In genomic region chr1:114023377-114023776, GRCh38 we compare ENCODE assay signal across 28 cellular contexts. TPM values are rescaled to one million over a fixed set of nuclear protein-coding genes. Genes with fewer than 3 reads are reported as not detected.
DNase-seq lines count a peak whose midpoint lies in the region; ATAC-seq, FAIRE-seq and TF ChIP-seq lines count a peak whose summit lies in the region.
"Had no signal": no experiment of that assay in that cellular context is flagged by ENCODE, and none has a peak within 500 bp of the region (broad histone marks: within the 10 kb centered on the region; RNA-seq: fewer than 3 reads in every experiment).

No MANE protein-coding gene starts in this region.

- H3K18ac ChIP-seq in H1 (ENCODE audit: extremely low read depth, low read length), result no peak overlapping the region; the same call in 1 of the 2 replicates

- H3K79me2 ChIP-seq in H1 (ENCODE audit: control insufficient read depth in 1 of 2, insufficient read depth in 2 of 2, low read length in 2 of 2), result no peaks in the 10 kb centered on the region

- intact Hi-C loops in psoas muscle (cut with DNase I), result loop anchor here in 1 of 2 donors (2.0 kb wide), 1 partner anchor 33 kb away; no protein-coding TSS in a partner anchor

- H3K23ac ChIP-seq in H1 (ENCODE audit: insufficient read length), result no peak overlapping the region

- H2BK120ac ChIP-seq in H1 (replicated peaks; ENCODE audit: low read depth, low read length), result peak overlapping the region; percentile 87

- no peak overlapping the region; the same call in 1 of the 2 replicates for H2BK12ac ChIP-seq in H1 (ENCODE audit: low read depth, low read length)

- H2BK20ac ChIP-seq in H1 (ENCODE audit: low read length), result peak overlapping the region; percentile 92

- no peak overlapping the region for H2AFZ ChIP-seq in H1 (ENCODE audit: low read length)

- 91% methylated on average over 6 of the region's 6 CpGs for WGBS in HUES64
- 87% methylated on average over 6 of the region's 6 CpGs; no CpG with 5 or more reads in 1 of the 2 experiments for WGBS in H1 (ENCODE audit: extremely low coverage in 1 of 2, insufficient coverage in 1 of 2, insufficient read length in 1 of 2, insufficient replicate concordance in 2 of 2, low coverage in 1 of 2, low lambda C conversion rate in 2 of 2, missing lambda C conversion rate in 1 of 2), 2 experiments
- WGBS in psoas muscle, 3 donors, result 58 to 84% (median 68%) methylated on average over 6 of the region's 6 CpGs

- 0 out of 4 replicates have a peak overlapping the region, but pooled peaks of 1 of the 2 experiments have one; percentile 29 for H3K4me2 ChIP-seq in H1 (ENCODE audit: insufficient read depth in 1 of 2, low read depth in 2 of 2, low read length in 2 of 2)

- no peak for TF ChIP-seq EP300 in H1 (IDR thresholded peaks at IDR 0.05; ENCODE audit: borderline replicate concordance in 1 of 2, low read depth in 2 of 2, low read length in 2 of 2)

- H2BK15ac ChIP-seq in H1 (ENCODE audit: low read length), result peak overlapping the region; percentile 77; the same call in 1 of the 2 replicates

- H2AK5ac ChIP-seq in H1 (ENCODE audit: low read depth, low read length), result no peak overlapping the region

- H3K4me1 ChIP-seq in HUES64 (ENCODE audit: insufficient read depth, low read length), result peaks cover 24% of the 10 kb centered on the region
- peaks cover 2 to 14% (median 5%) of the 10 kb centered on the region in 4 experiments; a peak in 4 of 7 replicates for H3K4me1 ChIP-seq in H1 (replicated peaks in 1 of 4; ENCODE audit: control insufficient read depth in 3 of 4, insufficient read depth in 4 of 4, low read length in 3 of 4)
- peaks cover 54% of the 10 kb centered on the region for H3K4me1 ChIP-seq in psoas muscle
- H3K4me1 ChIP-seq: body of pancreas, left ventricle myocardium inferior, Peyer's patch, right lobe of liver, vagina had no signal

- FAIRE-seq in H1 (lab: Jason Lieb, UNC) (no peak), HTR-8/SVneo (lab: Jason Lieb, UNC) (no peak)
- FAIRE-seq: TTC549 had no signal

- peak overlapping the region; percentile 51; the same call in 1 of the 2 replicates for H3K27ac ChIP-seq in HUES64 (ENCODE audit: low read depth, low read length)
- H3K27ac ChIP-seq in H1 (ENCODE audit: low read depth, low read length), result no peak overlapping the region
- H3K27ac ChIP-seq in psoas muscle, result peak overlapping the region; percentile 82
- H3K27ac ChIP-seq: body of pancreas, left ventricle myocardium inferior, Peyer's patch, right lobe of liver, vagina had no signal

- H3K36me3 ChIP-seq in HUES64 (ENCODE audit: insufficient read depth, low read length), result no peaks in the 10 kb centered on the region
- peaks cover 0 to 17% (median 8%) of the 10 kb centered on the region in 4 experiments; a peak in 2 of 8 replicates for H3K36me3 ChIP-seq in H1 (ENCODE audit: control insufficient read depth in 2 of 4, insufficient read depth in 4 of 4, low read length in 3 of 4)
- no peaks in the 10 kb centered on the region for H3K36me3 ChIP-seq in psoas muscle (ENCODE audit: insufficient read depth in 1 of 2, low read depth in 1 of 2)
- H3K36me3 ChIP-seq: left ventricle myocardium inferior, Peyer's patch, right lobe of liver, vagina had no signal

- no peak overlapping the region for H4K8ac ChIP-seq in H1 (ENCODE audit: extremely low read depth, insufficient read depth, low read length)

- H4K91ac ChIP-seq in H1 (replicated peaks; ENCODE audit: insufficient read length, low read length), result peak overlapping the region; percentile 73

- no peak for TF ChIP-seq CTCF in H1 (IDR thresholded peaks at IDR 0.05; ENCODE audit: control extremely low read depth in 1 of 3, insufficient read depth in 1 of 3, low read depth in 1 of 3, low read length in 3 of 3)
- TF ChIP-seq CTCF in psoas muscle (IDR thresholded peaks at IDR 0.05), result no peak

- no peak for TF ChIP-seq RAD21 in H1 (IDR thresholded peaks at IDR 0.05 in 1 of 2, conservative IDR thresholded peaks at IDR 0.05 in 1 of 2; ENCODE audit: low read depth in 2 of 2, low read length in 2 of 2)

- POLR2A ChIA-PET in H1 (lab: Charles Lee; ENCODE audit: partially characterized antibody), result interaction anchor here (1.2 to 2.5 kb wide), 4 partner anchors 9 to 123 kb away, joined by 4 to 15 read pairs (median 8); no protein-coding TSS in a partner anchor

- H3K9ac ChIP-seq in HUES64 (ENCODE audit: low read depth, low read length), result no peak overlapping the region
- H3K9ac ChIP-seq in H1 (replicated peaks in 1 of 4; ENCODE audit: extremely low read depth in 1 of 4, low read depth in 3 of 4, low read length in 3 of 4), result no peak overlapping the region

- no peaks in the 10 kb centered on the region for H3K79me1 ChIP-seq in H1 (ENCODE audit: low read depth, low read length)

- H4K5ac ChIP-seq in H1 (ENCODE audit: insufficient read length, low read depth, low read length), result peak overlapping the region; percentile 26

- no peak overlapping the region for H3K56ac ChIP-seq in H1 (replicated peaks; ENCODE audit: insufficient read length, low read depth, low read length)

- ATAC-seq in psoas muscle, result no peak
- no peak for ATAC-seq in GM18517 (IDR thresholded peaks at IDR 0.05; ENCODE audit: unreplicated experiment)
- ATAC-seq: activated CD4-positive, alpha-beta T cell treated with anti-CD3 and anti-CD28 coated beads for 36 hours; activated T-cell treated with anti-CD3 and anti-CD28 coated beads, Interleukin-2, amount 50 U/mL, for 4 hours; body of pancreas; natural killer cell treated with Interleukin-12 subunit alpha and Interleukin-12 subunit beta and Interleukin-15 and Interleukin-18, amount 100 ng/mL, for 72 hours; right lobe of liver; T-cell had no signal

- H3K4ac ChIP-seq in H1 (replicated peaks; ENCODE audit: insufficient read length, low read depth, low read length), result no peak overlapping the region

- no peak overlapping the region for H3K4me3 ChIP-seq in HUES64 (ENCODE audit: low read length)
- H3K4me3 ChIP-seq in H1 (ENCODE audit: extremely low read depth in 1 of 4, insufficient read depth in 2 of 4, low read depth in 3 of 4, low read length in 4 of 4), result no peak overlapping the region
- no peak overlapping the region for H3K4me3 ChIP-seq in psoas muscle
- H3K4me3 ChIP-seq: body of pancreas, left ventricle myocardium inferior, Peyer's patch, right lobe of liver, vagina had no signal

- DNase-seq in NCI-H82 (lab: John Stamatoyannopoulos, UW) (peak; percentile 98), H1 (ENCODE audit: low read depth in 1 of 2, low spot score in 2 of 2) (no peak), psoas muscle (no peak), DMS79 treated with DMSO at 0.1 percent for 48 hours (lab: John Stamatoyannopoulos, UW) (no peak), HTR-8/SVneo (ENCODE audit: insufficient read length, low spot score) (no peak)
- DNase-seq: activated CD4-positive, alpha-beta T cell treated with anti-CD3 and anti-CD28 coated beads for 36 hours; activated CD8-positive, alpha-beta memory T cell treated with anti-CD3 and anti-CD28 coated beads for 24 hours; activated naive CD4-positive, alpha-beta T cell; activated T-cell treated with anti-CD3 and anti-CD28 coated beads, Interleukin-2, amount 50 U/mL, for 4 hours; CD4-positive, CD25-positive, alpha-beta regulatory T cell; effector memory CD4-positive, alpha-beta T cell; erythroblast; HFFc6; hippocampal formation; Kasumi-1; left ventricle myocardium inferior; midbrain; NCI-H187; NCI-H345; Peyer's patch; right lobe of liver; T-cell had no signal

- CTCF ChIA-PET in H1 (lab: Charles Lee; ENCODE audit: partially characterized antibody), result interaction anchor here (0.6 to 1.7 kb wide), 8 partner anchors 10 to 260 kb away, joined by 3 to 5 read pairs (median 4); partner anchors contain the start of gene OLFML3

- H3K27me3 ChIP-seq in HUES64 (ENCODE audit: insufficient read depth, low read length) (no peaks in the 10 kb centered on the region), H1 (replicated peaks in 1 of 4; ENCODE audit: control insufficient read depth in 3 of 4, extremely low read depth in 1 of 4, insufficient read depth in 3 of 4, low read length in 3 of 4) (no peaks in the 10 kb centered on the region; a peak in 1 of 7 replicates), psoas muscle (ENCODE audit: insufficient read depth in 3 of 3, low read length in 2 of 3) (no peaks in the 10 kb centered on the region)
- H3K27me3 ChIP-seq: body of pancreas, Peyer's patch, right lobe of liver, vagina had no signal

- H3K23me2 ChIP-seq in H1 (ENCODE audit: low read depth, low read length), result no peaks in the 10 kb centered on the region; the same call in 1 of the 2 replicates

- H3K14ac ChIP-seq in H1 (ENCODE audit: insufficient read length), result no peak overlapping the region

- H3K9me3 ChIP-seq in HUES64 (ENCODE audit: insufficient read depth, low read depth, low read length) (peaks cover 12% of the 10 kb centered on the region), H1 (ENCODE audit: insufficient read depth in 2 of 2, low read depth in 1 of 2, low read length in 1 of 2) (peaks cover 8 to 12% of the 10 kb centered on the region in 2 experiments), psoas muscle (no peaks in the 10 kb centered on the region)
- H3K9me3 ChIP-seq: body of pancreas, left ventricle myocardium inferior, Peyer's patch, right lobe of liver, vagina had no signal

- peak overlapping the region; percentile 69; the same call in 1 of the 2 replicates for H2BK5ac ChIP-seq in H1 (ENCODE audit: low read depth, low read length)

- no peaks in the 10 kb centered on the region for H4K20me1 ChIP-seq in H1 (replicated peaks in 1 of 2; ENCODE audit: control insufficient read depth in 1 of 2, insufficient read depth in 2 of 2, low read length in 2 of 2)

- TF ChIP-seq POLR2A in H1 (IDR thresholded peaks at IDR 0.05; ENCODE audit: control extremely low read depth in 1 of 2, low read depth in 2 of 2, low read length in 2 of 2), result no peak

RNA-seq across cellular contexts. Expression of gene OLFML3, which starts 44.1 kb away (rescaled TPM):
- polyA plus RNA-seq in HUES64 (2013, experiment 1 of 2), result 82.4 TPM
- polyA plus RNA-seq in HUES64 (2013, experiment 2 of 2), result 82.1 TPM
- 55.3 and 56.0 TPM in 2 replicates for total RNA-seq in H1 (2021; fragmentation: NEBNext Ultra II Directional; extraction: Animal tissue kit (Norgen Biotek cat#: 25700))
- 72.1 and 72.3 TPM in 2 replicates for polyA plus RNA-seq in H1 (2011; rRNA removed)
- polyA plus RNA-seq in H1 (2011; cell fraction: cytosol; rRNA removed), result 59.2 TPM
- 50.6 TPM for polyA plus RNA-seq in H1 (2011; cell fraction: nucleus; rRNA removed)
- polyA plus RNA-seq in H1 (2012, experiment 1 of 2), result 79.9 to 91.4 TPM (median 85.9 TPM) in 4 replicates
- polyA plus RNA-seq in H1 (2012, experiment 2 of 2), result 108 TPM
- polyA plus RNA-seq in H1 (2013, experiment 1 of 2), result 129 TPM
- 127 TPM for polyA plus RNA-seq in H1 (2013, experiment 2 of 2)
- polyA minus RNA-seq in H1 (2011; rRNA and poly(A)+ RNA removed), result 44.8 and 47.2 TPM in 2 replicates
- polyA minus RNA-seq in H1 (2011; cell fraction: cytosol; rRNA and poly(A)+ RNA removed), result 24.4 TPM
- 13.5 TPM for polyA minus RNA-seq in H1 (2011; cell fraction: nucleus; rRNA and poly(A)+ RNA removed)
- total RNA-seq in psoas muscle, result 10 to 100 TPM in 2 of 4 donors, 1 to 10 TPM in 2; 8.2 to 15.8 (median 10.7) TPM
- 10 to 100 TPM in 1 of 3 donors, 1 to 10 TPM in 2; 6.4 to 13.5 (median 9.9) TPM for polyA plus RNA-seq in psoas muscle
- polyA plus RNA-seq: CD4-positive, CD25-positive, alpha-beta regulatory T cell had no signal
